Comparison of ENCODE assay signal across 8 cellular contexts in genomic region chr3:191328383-191328962, GRCh38. TPM values are rescaled to one million over a fixed set of nuclear protein-coding genes. Genes with fewer than 3 reads are reported as not detected.
DNase-seq lines count a peak whose midpoint lies in the region; ATAC-seq, FAIRE-seq and TF ChIP-seq lines count a peak whose summit lies in the region.

No MANE protein-coding gene starts in this region.

- in situ Hi-C loops in HAP-1 (cut with MboI; ENCODE audit: low sequenced_read_pairs) = no loop called here
- in situ Hi-C loops in GM12878 (cut with MboI) = no loop called here
- in situ Hi-C loops in HepG2 (cut with HindIII; ENCODE audit: extremely low pct_ligation_motif_present, low pct_unique_long_range_greater_than_20kb) = no loop called here

- H3K4me1 ChIP-seq in HAP-1 (peaks cover 30% of the 10 kb centered on the region), GM12878 (ENCODE audit: control insufficient read depth, insufficient read depth, low read length) (peaks cover 15% of the 10 kb centered on the region), HepG2 (ENCODE audit: insufficient read depth, low read length) (peaks cover 42% of the 10 kb centered on the region), tibial nerve (peaks cover 0 to 41% (median 21%) of the 10 kb centered on the region in 4 donors)

- BruUV-seq in GM12878 (replicated peaks; lab: Mats Ljungman, UMichigan) (TSS peak; percentile 68), HepG2 (replicated peaks; lab: Mats Ljungman, UMichigan) (TSS peak; percentile 73)

- TF ChIP-seq EP300 in GM12878 (IDR thresholded peaks at IDR 0.05; ENCODE audit: borderline replicate concordance in 1 of 2, control insufficient read depth in 1 of 2, low read depth in 2 of 2, low read length in 2 of 2) (no peak), HepG2 (IDR thresholded peaks at IDR 0.05; ENCODE audit: low read depth in 2 of 2, low read length in 2 of 2) (no peak), HepG2 (CRISPR knock-in tag; IDR thresholded peaks at IDR 0.05; ENCODE audit: borderline replicate concordance) (no peak), tibial nerve (IDR thresholded peaks at IDR 0.05) (no peak)

- TF ChIP-seq RAD21 in GM12878 (IDR thresholded peaks at IDR 0.05; ENCODE audit: insufficient read depth, low read depth, low read length) = no peak
- no peak for TF ChIP-seq RAD21 in HepG2 (CRISPR knock-in tag; IDR thresholded peaks at IDR 0.05)

- H3K9me3 ChIP-seq in HAP-1 (no peaks in the 10 kb centered on the region), GM12878 (replicated peaks; ENCODE audit: control insufficient read depth, insufficient read depth, low read length) (no peaks in the 10 kb centered on the region), HepG2 (ENCODE audit: low read length) (no peaks in the 10 kb centered on the region), tibial nerve (no peaks in the 10 kb centered on the region)

- H4K20me1 ChIP-seq in GM12878 (ENCODE audit: control insufficient read depth, insufficient read depth) (no peaks in the 10 kb centered on the region), HepG2 (ENCODE audit: insufficient read depth, low read length) (0 out of 2 replicates have a peak, but pooled peaks cover 5% of the 10 kb centered on the region)

- SMC1A ChIA-PET in GM12878 (lab: Charles Lee; ENCODE audit: uncharacterized antibody, unreplicated experiment) = interaction anchor here (0.8 to 7.4 kb wide), 17 partner anchors 9 to 147 kb away, joined by 3 to 47 read pairs (median 5); no protein-coding TSS in a partner anchor

- TF ChIP-seq POLR2A in GM12878 (IDR thresholded peaks at IDR 0.05; ENCODE audit: low read depth, low read length) = no peak
- TF ChIP-seq POLR2A in HepG2 (IDR thresholded peaks at IDR 0.05; ENCODE audit: insufficient read depth in 1 of 2, low read depth in 2 of 2, low read length in 2 of 2) = no peak
- no peak for TF ChIP-seq POLR2A in tibial nerve (IDR thresholded peaks at IDR 0.05)

- DNase-seq in A172 (ENCODE audit: low spot score) (peak; percentile 36), HAP-1 (ENCODE audit: low spot score in 2 of 2) (no peak), GM12878 (ENCODE audit: low read depth, low spot score) (no peak), HepG2 (ENCODE audit: low spot score) (no peak), tibial nerve (ENCODE audit: low spot score in 2 of 2) (no peak), ecto neural progenitor cell (ENCODE audit: low spot score) (no peak), left colon (no peak)

- RAD21 ChIA-PET in GM12878 (lab: Charles Lee; ENCODE audit: unreplicated experiment) = interaction anchor here (0.7 to 6.7 kb wide), 12 partner anchors 9 to 83 kb away, joined by 3 to 62 read pairs (median 4); no protein-coding TSS in a partner anchor

- H3K36me3 ChIP-seq in HAP-1 (replicated peaks) (no peaks in the 10 kb centered on the region), GM12878 (ENCODE audit: control insufficient read depth in 2 of 2, insufficient read depth in 2 of 2, low read length in 1 of 2) (no peaks in the 10 kb centered on the region), HepG2 (replicated peaks in 1 of 2; ENCODE audit: control insufficient read depth in 1 of 2, insufficient read depth in 2 of 2, low read length in 2 of 2) (no peaks in the 10 kb centered on the region), tibial nerve (no peaks in the 10 kb centered on the region)

- no peaks in the 10 kb centered on the region for H3K27me3 ChIP-seq in HAP-1 (ENCODE audit: low read depth)
- no peaks in the 10 kb centered on the region for H3K27me3 ChIP-seq in GM12878 (replicated peaks in 1 of 2; ENCODE audit: control insufficient read depth in 2 of 2, insufficient read depth in 2 of 2, low read length in 1 of 2)
- H3K27me3 ChIP-seq in HepG2 (ENCODE audit: control insufficient read depth in 1 of 2, insufficient read depth in 2 of 2, low read length in 2 of 2) = no peaks in the 10 kb centered on the region
- no peaks in the 10 kb centered on the region for H3K27me3 ChIP-seq in tibial nerve

- TF ChIP-seq CTCF in GM12878 (IDR thresholded peaks at IDR 0.05 in 2 of 3, conservative IDR thresholded peaks at IDR 0.05 in 1 of 3; ENCODE audit: control insufficient read depth in 2 of 3, extremely low read depth in 1 of 3, insufficient read depth in 1 of 3, low read depth in 3 of 3, low read length in 3 of 3) = no peak
- no peak for TF ChIP-seq CTCF in HepG2 (CRISPR knock-in tag; IDR thresholded peaks at IDR 0.05)
- no peak for TF ChIP-seq CTCF in tibial nerve (IDR thresholded peaks at IDR 0.05)

- H3K4me2 ChIP-seq in GM12878 (ENCODE audit: control insufficient read depth, insufficient read depth) (peak overlapping the region; percentile 91), HepG2 (ENCODE audit: low read depth, low read length) (peak overlapping the region; percentile 89)

- peak overlapping the region; percentile 93 for H2AFZ ChIP-seq in GM12878 (ENCODE audit: control insufficient read depth, low read depth, low read length)
- H2AFZ ChIP-seq in HepG2 (ENCODE audit: low read length) = peak overlapping the region; percentile 89

- ATAC-seq in GM12878 (no peak; the same call in 2 of the 3 replicates), HepG2 (peak; percentile 14), GM18907 (IDR thresholded peaks at IDR 0.05; ENCODE audit: unreplicated experiment) (no peak), left colon (no peak)

- H3K79me2 ChIP-seq in GM12878 (ENCODE audit: control insufficient read depth, insufficient read depth, low read length) (peaks cover 43% of the 10 kb centered on the region), HepG2 (ENCODE audit: insufficient read depth, low read length) (peaks cover 41% of the 10 kb centered on the region)

- WGBS in GM12878 (ENCODE audit: insufficient coverage, insufficient replicate concordance, low lambda C conversion rate, missing lambda C conversion rate) = 82% methylated on average over 9 of the region's 9 CpGs
- 10% methylated on average over 8 of the region's 9 CpGs for WGBS in HepG2 (ENCODE audit: low lambda C conversion rate)
- WGBS in tibial nerve, 2 donors = 70% methylated on average over 9 of the region's 9 CpGs

- intact Hi-C loops in GM12878 (cut with micrococcal nuclease; ENCODE audit: unreplicated experiment) = no loop called here
- intact Hi-C loops in HepG2 (cut with micrococcal nuclease; ENCODE audit: unreplicated experiment) = no loop called here
- intact Hi-C loops in left colon (cut with DNase I, micrococcal nuclease) = no loop called here

- FAIRE-seq in GM12878 (lab: Jason Lieb, UNC) (no peak), HepG2 (lab: Jason Lieb, UNC) (no peak)

- peak overlapping the region; percentile 54 for H3K4me3 ChIP-seq in HAP-1
- H3K4me3 ChIP-seq in GM12878 = peak overlapping the region; percentile 73; the same call in 1 of the 2 replicates
- H3K4me3 ChIP-seq in HepG2 (replicated peaks in 1 of 3; ENCODE audit: insufficient read depth in 1 of 3, low read depth in 2 of 3, low read length in 3 of 3) = peak overlapping the region; percentile 70 to 89 (median 88)
- H3K4me3 ChIP-seq in tibial nerve = peak overlapping the region in 3 of 4 donors; percentile 70 to 88 (median 83)

- POLR2A ChIA-PET in GM12878 (lab: Charles Lee) = interaction anchor here (0.6 to 1.6 kb wide), 8 partner anchors 8 to 82 kb away, joined by 3 to 7 read pairs (median 4); no protein-coding TSS in a partner anchor
- POLR2A ChIA-PET in HepG2 (lab: Yijun Ruan, JAX) = interaction anchor here (1.5 to 2.1 kb wide), 3 partner anchors 10 to 25 kb away, joined by 3 to 9 read pairs (median 5); no protein-coding TSS in a partner anchor

- H3K27ac ChIP-seq in GM12878 (ENCODE audit: control insufficient read depth, insufficient read depth) (peak overlapping the region; percentile 78), HepG2 (ENCODE audit: extremely low read length, insufficient read depth, low read length) (peak overlapping the region; percentile 95), tibial nerve (peak overlapping the region; percentile 83 to 97 (median 94))

- CTCF ChIA-PET in GM12878 (lab: Yijun Ruan, JAX) (interaction anchor here (0.6 to 1.3 kb wide), 8 partner anchors 10 to 61 kb away, joined by 3 to 4 read pairs (median 3); no protein-coding TSS in a partner anchor), HepG2 (lab: Yijun Ruan, JAX; ENCODE audit: low intra/inter-chr PET ratio, low total read pairs) (no interaction called here)

- H3K9ac ChIP-seq in GM12878 (ENCODE audit: control insufficient read depth, insufficient read depth, low read length) = peak overlapping the region; percentile 86
- H3K9ac ChIP-seq in HepG2 (ENCODE audit: insufficient read depth, low read depth, low read length) = peak overlapping the region; percentile 94

RNA-seq across cellular contexts. Expression of gene CCDC50, which starts 0.7 kb away (rescaled TPM):
- total RNA-seq in A172 (2014; rRNA removed; shearing (Covaris generic)) = 94.5 and 110 TPM in 2 replicates
- total RNA-seq in GM12878 (2013; cell fraction: nucleolus; rRNA removed) = 191 and 209 TPM in 2 replicates
- total RNA-seq in GM12878 (2014; rRNA removed) = 112 and 126 TPM in 2 replicates
- 117 and 123 TPM in 2 replicates for total RNA-seq in GM12878 (2014; rRNA removed; fragmentation: Illumina TruSeq; extraction: Trizol)
- total RNA-seq in GM12878 (2021) = 144 and 150 TPM in 2 replicates
- polyA plus RNA-seq in GM12878 (2011; ENCODE audit: low read depth) = 21.4 TPM
- 132 and 180 TPM in 2 replicates for polyA plus RNA-seq in GM12878 (2011; rRNA removed)
- 60.1 and 71.2 TPM in 2 replicates for polyA plus RNA-seq in GM12878 (2011; cell fraction: cytosol; rRNA removed)
- polyA plus RNA-seq in GM12878 (2011; cell fraction: nucleus; rRNA removed) = 102 and 104 TPM in 2 replicates
- 32.8 and 42.2 TPM in 2 replicates for polyA plus RNA-seq in GM12878 (2012)
- polyA plus RNA-seq in GM12878 (2014; fragmentation: Illumina TruSeq; extraction: Trizol) = 137 and 148 TPM in 2 replicates
- 10 to 100 TPM; 46.7 to 61.5 TPM for polyA plus RNA-seq in GM12878 (2014; fragmentation: Nextera tagmentation; extraction: Ambion mirVana)
- polyA plus RNA-seq in GM12878 (2014; rRNA removed) = 107 and 122 TPM in 2 replicates
- polyA plus RNA-seq in GM12878 (2016; fragmentation: Nextera tagmentation; extraction: Ambion mirVana) = 100 to 1,000 TPM; 127 to 130 TPM
- polyA minus RNA-seq in GM12878 (2011; rRNA and poly(A)+ RNA removed) = 77.5 and 87.0 TPM in 2 replicates
- 47.4 and 57.9 TPM in 2 replicates for polyA minus RNA-seq in GM12878 (2011; cell fraction: cytosol; rRNA and poly(A)+ RNA removed)
- polyA minus RNA-seq in GM12878 (2011; cell fraction: nucleus; rRNA and poly(A)+ RNA removed) = 127 and 198 TPM in 2 replicates
- 66.4 and 84.6 TPM in 2 replicates for total RNA-seq in HepG2 (2016; rRNA removed; fragmentation: Illumina TruSeq; extraction: Trizol)
- total RNA-seq in HepG2 (2016; cell fraction: cytosol; rRNA removed; fragmentation: Illumina TruSeq; extraction: Trizol; ENCODE audit: low read depth) = 64.1 and 70.2 TPM in 2 replicates
- 64.3 and 82.0 TPM in 2 replicates for total RNA-seq in HepG2 (2016; cell fraction: insoluble cytoplasmic fraction; rRNA removed; fragmentation: Illumina TruSeq; extraction: Trizol)
- 93.5 and 98.5 TPM in 2 replicates for total RNA-seq in HepG2 (2016; cell fraction: membrane; rRNA removed; fragmentation: Illumina TruSeq; extraction: Trizol)
- total RNA-seq in HepG2 (2016; cell fraction: nucleus; rRNA removed; fragmentation: Illumina TruSeq; extraction: Trizol) = 42.1 and 53.1 TPM in 2 replicates
- polyA plus RNA-seq in HepG2 (2011; rRNA removed) = 42.8 and 47.6 TPM in 2 replicates
- 36.3 and 39.4 TPM in 2 replicates for polyA plus RNA-seq in HepG2 (2011; cell fraction: cytosol; rRNA removed)
- polyA plus RNA-seq in HepG2 (2011; cell fraction: nucleus; rRNA removed) = 30.4 and 34.1 TPM in 2 replicates
- 57.1 and 80.5 TPM in 2 replicates for polyA plus RNA-seq in HepG2 (2012)
- polyA plus RNA-seq in HepG2 (2016; cell fraction: cytosol; fragmentation: Illumina TruSeq; extraction: Trizol; ENCODE audit: low read depth) = 73.6 and 85.5 TPM in 2 replicates
- polyA plus RNA-seq in HepG2 (2016; cell fraction: insoluble cytoplasmic fraction; fragmentation: Illumina TruSeq; extraction: Trizol; ENCODE audit: low read depth) = 81.6 and 82.7 TPM in 2 replicates
- polyA plus RNA-seq in HepG2 (2016; cell fraction: membrane; fragmentation: Illumina TruSeq; extraction: Trizol; ENCODE audit: low read depth) = 79.3 and 86.2 TPM in 2 replicates
- polyA plus RNA-seq in HepG2 (2016; cell fraction: nucleus; fragmentation: Illumina TruSeq; extraction: Trizol; ENCODE audit: insufficient read depth, low read depth) = 44.8 and 45.2 TPM in 2 replicates
- 36.4 and 43.0 TPM in 2 replicates for polyA minus RNA-seq in HepG2 (2011; rRNA and poly(A)+ RNA removed; ENCODE audit: low replicate concordance)
- polyA minus RNA-seq in HepG2 (2011; cell fraction: cytosol; rRNA and poly(A)+ RNA removed) = 45.0 and 52.9 TPM in 2 replicates
- polyA minus RNA-seq in HepG2 (2011; cell fraction: nucleus; rRNA and poly(A)+ RNA removed) = 135 and 139 TPM in 2 replicates
- total RNA-seq in tibial nerve = 10 to 100 TPM; 83.5 to 99.6 (median 94.2) TPM
- total RNA-seq in left colon = 10 to 100 TPM; 46.5 to 53.7 TPM

RNA-seq across cellular contexts. Expression of gene UTS2B, which starts 1.9 kb away (rescaled TPM):
- not detected in 2 replicates for total RNA-seq in A172 (2014; rRNA removed; shearing (Covaris generic))
- 0.86 and 2.3 TPM in 2 replicates for total RNA-seq in GM12878 (2013; cell fraction: nucleolus; rRNA removed)
- total RNA-seq in GM12878 (2014; rRNA removed) (0.28 and 1.3 TPM in 2 replicates), GM12878 (2014; rRNA removed; fragmentation: Illumina TruSeq; extraction: Trizol) (0.36 and 0.64 TPM in 2 replicates), GM12878 (2021) (0.28 and 0.29 TPM in 2 replicates), HepG2 (2016; rRNA removed; fragmentation: Illumina TruSeq; extraction: Trizol) (0.46 TPM in 1 of 2 replicates, not detected in the other), tibial nerve (1 to 10 TPM in 1 of 4 donors, under 1 TPM in 1, not detected in 2; 0.90 to 2.7 TPM), left colon (not detected)
- not detected for polyA plus RNA-seq in GM12878 (2011; ENCODE audit: low read depth)
- polyA plus RNA-seq in GM12878 (2011; rRNA removed) (0.43 and 0.66 TPM in 2 replicates), GM12878 (2014; fragmentation: Illumina TruSeq; extraction: Trizol) (0.33 and 0.53 TPM in 2 replicates), GM12878 (2014; fragmentation: Nextera tagmentation; extraction: Ambion mirVana) (under 1 TPM; 0.15 to 0.45 TPM), GM12878 (2014; rRNA removed) (0.70 and 0.72 TPM in 2 replicates), GM12878 (2016; fragmentation: Nextera tagmentation; extraction: Ambion mirVana) (under 1 TPM; 0.45 to 0.48 TPM), HepG2 (2011; rRNA removed) (0.03 and 0.14 TPM in 2 replicates)
- 0.23 and 0.49 TPM in 2 replicates for polyA plus RNA-seq in GM12878 (2011; cell fraction: cytosol; rRNA removed)
- 0.22 and 0.35 TPM in 2 replicates for polyA plus RNA-seq in GM12878 (2011; cell fraction: nucleus; rRNA removed)
- polyA plus RNA-seq in GM12878 (2012) = 0.32 TPM in 1 of 2 replicates, not detected in the other
- polyA minus RNA-seq in GM12878 (2011; rRNA and poly(A)+ RNA removed) = 1.5 and 1.8 TPM in 2 replicates
- not detected in 2 replicates for polyA minus RNA-seq in GM12878 (2011; cell fraction: cytosol; rRNA and poly(A)+ RNA removed)
- polyA minus RNA-seq in GM12878 (2011; cell fraction: nucleus; rRNA and poly(A)+ RNA removed) = 2.4 and 3.5 TPM in 2 replicates
- 0.71 and 1.1 TPM in 2 replicates for total RNA-seq in HepG2 (2016; cell fraction: cytosol; rRNA removed; fragmentation: Illumina TruSeq; extraction: Trizol; ENCODE audit: low read depth)
- total RNA-seq in HepG2 (2016; cell fraction: insoluble cytoplasmic fraction; rRNA removed; fragmentation: Illumina TruSeq; extraction: Trizol) = 0.37 TPM in 1 of 2 replicates, not detected in the other
- 0.49 and 0.83 TPM in 2 replicates for total RNA-seq in HepG2 (2016; cell fraction: membrane; rRNA removed; fragmentation: Illumina TruSeq; extraction: Trizol)
- total RNA-seq in HepG2 (2016; cell fraction: nucleus; rRNA removed; fragmentation: Illumina TruSeq; extraction: Trizol) = 1.1 and 1.6 TPM in 2 replicates
- 0.04 and 0.09 TPM in 2 replicates for polyA plus RNA-seq in HepG2 (2011; cell fraction: cytosol; rRNA removed)
- polyA plus RNA-seq in HepG2 (2011; cell fraction: nucleus; rRNA removed) = not detected in 2 replicates
- polyA plus RNA-seq in HepG2 (2012) = 0.42 TPM in 1 of 2 replicates, not detected in the other
- polyA plus RNA-seq in HepG2 (2016; cell fraction: cytosol; fragmentation: Illumina TruSeq; extraction: Trizol; ENCODE audit: low read depth) = 0.34 TPM in 1 of 2 replicates, not detected in the other
- polyA plus RNA-seq in HepG2 (2016; cell fraction: insoluble cytoplasmic fraction; fragmentation: Illumina TruSeq; extraction: Trizol; ENCODE audit: low read depth) = not detected in 2 replicates
- polyA plus RNA-seq in HepG2 (2016; cell fraction: membrane; fragmentation: Illumina TruSeq; extraction: Trizol; ENCODE audit: low read depth) = not detected in 2 replicates
- not detected in 2 replicates for polyA plus RNA-seq in HepG2 (2016; cell fraction: nucleus; fragmentation: Illumina TruSeq; extraction: Trizol; ENCODE audit: insufficient read depth, low read depth)
- 0.32 and 1.1 TPM in 2 replicates for polyA minus RNA-seq in HepG2 (2011; rRNA and poly(A)+ RNA removed; ENCODE audit: low replicate concordance)
- polyA minus RNA-seq in HepG2 (2011; cell fraction: cytosol; rRNA and poly(A)+ RNA removed) = 1.1 TPM in 1 of 2 replicates, not detected in the other
- polyA minus RNA-seq in HepG2 (2011; cell fraction: nucleus; rRNA and poly(A)+ RNA removed) = 3.4 and 3.6 TPM in 2 replicates
